Comparison of ENCODE assay signal across 8 cellular contexts in the genomic region with DNA sequence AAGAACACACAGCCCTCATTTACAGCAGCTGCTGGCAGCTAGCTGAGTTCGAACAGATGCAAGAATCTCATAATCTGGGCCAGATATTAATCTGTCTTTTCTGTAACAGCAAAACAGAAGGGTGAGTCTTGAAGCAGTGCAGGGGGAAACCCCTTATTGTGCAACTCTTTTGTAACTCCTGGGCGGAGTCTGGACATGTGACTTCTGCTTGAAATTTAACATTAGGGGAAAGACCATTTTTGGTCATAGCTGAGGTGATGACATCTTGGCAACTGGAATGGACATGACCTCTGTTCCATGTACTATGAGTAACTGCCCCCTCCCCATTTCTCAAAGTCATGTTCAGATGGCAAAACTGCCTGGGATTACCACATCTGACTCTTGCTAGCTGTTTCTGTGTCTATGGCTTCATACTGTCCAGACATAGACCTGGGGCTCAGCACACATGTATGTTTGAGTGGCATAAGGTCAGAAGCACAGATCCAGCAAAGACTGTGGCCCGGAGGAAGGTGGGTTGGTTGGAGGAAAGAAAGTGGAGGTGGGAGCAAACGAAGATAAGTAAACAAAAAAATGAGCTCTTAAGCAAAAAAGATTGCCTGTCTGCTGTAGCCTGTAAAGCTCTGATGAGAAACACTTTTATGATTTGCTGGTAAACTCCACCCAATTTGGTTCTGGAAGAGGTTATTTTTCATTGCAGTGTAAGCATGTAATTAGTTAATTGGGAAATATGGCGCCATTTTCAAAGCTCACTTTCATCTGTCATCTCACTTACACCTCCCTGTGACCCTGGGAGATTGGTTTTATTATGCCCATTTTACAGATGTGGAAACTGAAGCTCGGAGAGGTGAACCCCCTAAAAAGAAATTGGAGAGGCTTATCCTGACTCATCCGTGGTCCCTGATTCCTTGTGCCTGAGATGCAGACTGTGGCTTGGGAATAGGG. TPM values are rescaled to one million over a fixed set of nuclear protein-coding genes. Genes with fewer than 3 reads are reported as not detected.
DNase-seq lines count a peak whose midpoint lies in the region; ATAC-seq and TF ChIP-seq lines count a peak whose summit lies in the region.

No MANE protein-coding gene starts in this region.

- peaks cover 20% of the 10 kb centered on the region for H3K4me1 Mint-ChIP-seq in stimulated activated naive CD8-positive, alpha-beta T cell treated with anti-CD3 and anti-CD28 coated beads, Interleukin-15, amount 100 ng/mL, for 72 hours

- peaks cover 0 to 8% of the 10 kb centered on the region in 2 donors for H3K9me3 Mint-ChIP-seq in stimulated activated naive CD8-positive, alpha-beta T cell treated with anti-CD3 and anti-CD28 coated beads, Interleukin-15, amount 100 ng/mL, for 72 hours

- no peaks in the 10 kb centered on the region for H3K27me3 ChIP-seq in kidney epithelial cell (ENCODE audit: control insufficient read depth, insufficient read depth, low read length)

- peak; percentile 96 for ATAC-seq in HG02973 (IDR thresholded peaks at IDR 0.05; ENCODE audit: unreplicated experiment)
- ATAC-seq in stimulated activated naive CD8-positive, alpha-beta T cell treated with anti-CD3 and anti-CD28 coated beads, Interleukin-15, amount 100 ng/mL, for 72 hours = peak; percentile 99

- H3K27me3 Mint-ChIP-seq in stimulated activated naive CD8-positive, alpha-beta T cell treated with anti-CD3 and anti-CD28 coated beads, Interleukin-15, amount 100 ng/mL, for 72 hours = peaks cover 16% of the 10 kb centered on the region

- DNase-seq in activated naive CD4-positive, alpha-beta T cell treated with Interleukin-2 at 50 U/mL for 16 hours = peak; percentile 36
- DNase-seq in activated naive CD4-positive, alpha-beta T cell (lab: John Stamatoyannopoulos, UW) = no peak
- DNase-seq in NOMO-1 treated with dmso at 0.1 percent for 144 hours (lab: John Stamatoyannopoulos, UW; ENCODE audit: unreplicated experiment) (peak; percentile 93), amniotic stem cell (lab: John Stamatoyannopoulos, UW) (peak; percentile 29), kidney epithelial cell (ENCODE audit: low read depth) (peak; percentile 94), NCI-H1417 treated with DMSO at 0.1 percent for 48 hours (lab: John Stamatoyannopoulos, UW) (no peak)
- peak; percentile 65 to 78 for DNase-seq in stimulated activated naive CD8-positive, alpha-beta T cell treated with anti-CD3 and anti-CD28 coated beads, Interleukin-15, amount 100 ng/mL, for 72 hours

- peak overlapping the region; percentile 7 to 58 for H3K4me3 Mint-ChIP-seq in stimulated activated naive CD8-positive, alpha-beta T cell treated with anti-CD3 and anti-CD28 coated beads, Interleukin-15, amount 100 ng/mL, for 72 hours

- peak overlapping the region; percentile 95 to 97 for H3K27ac Mint-ChIP-seq in stimulated activated naive CD8-positive, alpha-beta T cell treated with anti-CD3 and anti-CD28 coated beads, Interleukin-15, amount 100 ng/mL, for 72 hours

- no peak overlapping the region for H3K4me3 ChIP-seq in kidney epithelial cell (ENCODE audit: low read depth, low read length)

- TF ChIP-seq CTCF in kidney epithelial cell (IDR thresholded peaks at IDR 0.05; ENCODE audit: insufficient read depth, low read length, poor library complexity, severe bottlenecking) = no peak

- no peaks in the 10 kb centered on the region for H3K36me3 ChIP-seq in kidney epithelial cell (ENCODE audit: control insufficient read depth, insufficient read depth, low read length)

RNA-seq across cellular contexts. Expression of a gene that starts 26.1 kb away (rescaled TPM):
- 40.7 and 41.2 TPM in 2 replicates for total RNA-seq in kidney epithelial cell

Comparison
In these comparisons a context has a peak if more than half of its experiments do, and no peak if none do; other contexts are left out.
1. DNase-seq: peak in activated naive CD4-positive, alpha-beta T cell treated with Interleukin-2 at 50 U/mL for 16 hours (single experiment), NOMO-1 treated with dmso at 0.1 percent for 144 hours (single experiment), amniotic stem cell (single experiment), kidney epithelial cell (single experiment) and stimulated activated naive CD8-positive, alpha-beta T cell treated with anti-CD3 and anti-CD28 coated beads, Interleukin-15, amount 100 ng/mL, for 72 hours (2 of 2); none in activated naive CD4-positive, alpha-beta T cell (0 of 4) and NCI-H1417 treated with DMSO at 0.1 percent for 48 hours (single experiment).